Comparison of ENCODE assay signal across 17 cellular contexts in the genomic region with DNA sequence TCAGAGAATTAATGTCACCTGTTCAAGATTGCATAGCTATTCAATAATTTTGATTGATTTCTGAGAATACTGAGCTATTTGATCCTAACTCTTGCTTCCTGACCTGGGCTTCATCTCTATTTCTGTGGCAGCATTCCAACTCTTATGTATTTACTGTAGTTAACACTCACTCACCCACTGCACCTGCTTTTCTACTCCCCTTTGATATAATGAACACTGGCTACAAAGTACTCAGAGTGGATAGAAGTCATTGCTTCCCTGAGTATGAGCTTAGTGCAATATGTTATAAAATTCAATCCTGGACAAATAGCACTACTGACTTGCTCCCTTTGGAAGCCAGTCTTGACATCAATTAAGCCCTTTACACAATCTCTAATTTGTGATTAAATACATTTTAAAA.
"Had no signal": no experiment of that assay in that cellular context is flagged by ENCODE, and none has a peak within 500 bp of the region (broad histone marks: within the 10 kb centered on the region; RNA-seq: fewer than 3 reads in every experiment).

No MANE protein-coding gene starts in this region.

- H3K9me3 ChIP-seq: body of pancreas, esophagus muscularis mucosa, sigmoid colon, testis had no signal

- ATAC-seq: body of pancreas; stimulated activated naive CD8-positive, alpha-beta T cell treated with anti-CD3 and anti-CD28 coated beads, Interleukin-15, amount 100 ng/mL, for 72 hours had no signal

- H3K27me3 ChIP-seq: body of pancreas, esophagus muscularis mucosa, hepatocyte, neural progenitor cell, sigmoid colon, spleen, testis had no signal

- H3K4me3 ChIP-seq: body of pancreas, esophagus muscularis mucosa, hepatocyte, neural progenitor cell, sigmoid colon, spleen, testis had no signal

- H3K4me1 Mint-ChIP-seq: activated naive CD8-positive, alpha-beta T cell treated with anti-CD3 and anti-CD28 coated beads for 36 hours; naive B cell; stimulated activated naive CD8-positive, alpha-beta T cell treated with anti-CD3 and anti-CD28 coated beads, Interleukin-15, amount 100 ng/mL, for 72 hours had no signal

- H3K27ac Mint-ChIP-seq: activated naive CD8-positive, alpha-beta T cell treated with anti-CD3 and anti-CD28 coated beads for 36 hours; activated T-helper 1 cell treated with anti-CD3 and anti-CD28 coated beads, Interleukin-12 subunit alpha, Interleukin-12 subunit beta, Interleukin-2, Interleukin-4 antibody, amounts not matched to agents 30 ng/mL and 10 ng/mL and 1 ng/mL, durations not matched to agents 14 hours and 24 hours and 36 hours; neural progenitor cell had no signal

- H3K36me3 Mint-ChIP-seq: activated naive CD8-positive, alpha-beta T cell treated with anti-CD3 and anti-CD28 coated beads for 36 hours; naive B cell had no signal

- H3K36me3 ChIP-seq: esophagus muscularis mucosa, neural progenitor cell, sigmoid colon, spleen had no signal

- H3K27ac ChIP-seq: body of pancreas, esophagus muscularis mucosa, hepatocyte, neural progenitor cell, sigmoid colon, spleen, testis had no signal

- H3K9me3 Mint-ChIP-seq: activated naive CD8-positive, alpha-beta T cell treated with anti-CD3 and anti-CD28 coated beads for 36 hours; activated T-helper 1 cell treated with anti-CD3 and anti-CD28 coated beads, Interleukin-12 subunit alpha, Interleukin-12 subunit beta, Interleukin-2, Interleukin-4 antibody, amounts not matched to agents 30 ng/mL and 10 ng/mL and 1 ng/mL, durations not matched to agents 14 hours and 24 hours and 36 hours; stimulated activated naive CD8-positive, alpha-beta T cell treated with anti-CD3 and anti-CD28 coated beads, Interleukin-15, amount 100 ng/mL, for 72 hours had no signal

- DNase-seq: activated CD4-positive, alpha-beta T cell treated with anti-CD3 and anti-CD28 coated beads, Interleukin-2, amount 50 U/mL, for 1 hour; activated CD8-positive, alpha-beta memory T cell treated with anti-CD3 and anti-CD28 coated beads for 24 hours; activated naive CD8-positive, alpha-beta T cell treated with anti-CD3 and anti-CD28 coated beads for 36 hours; amygdala; body of pancreas; caudate nucleus; islet precursor cell; midbrain; naive B cell; sigmoid colon; spleen; stimulated activated naive CD8-positive, alpha-beta T cell treated with anti-CD3 and anti-CD28 coated beads, Interleukin-15, amount 100 ng/mL, for 72 hours; testis had no signal

- H3K4me3 Mint-ChIP-seq: activated naive CD8-positive, alpha-beta T cell treated with anti-CD3 and anti-CD28 coated beads for 36 hours; activated T-helper 1 cell treated with anti-CD3 and anti-CD28 coated beads, Interleukin-12 subunit alpha, Interleukin-12 subunit beta, Interleukin-2, Interleukin-4 antibody, amounts not matched to agents 30 ng/mL and 10 ng/mL and 1 ng/mL, durations not matched to agents 14 hours and 24 hours and 36 hours; naive B cell; neural progenitor cell; stimulated activated naive CD8-positive, alpha-beta T cell treated with anti-CD3 and anti-CD28 coated beads, Interleukin-15, amount 100 ng/mL, for 72 hours had no signal

- H3K4me1 ChIP-seq: body of pancreas, esophagus muscularis mucosa, neural progenitor cell, sigmoid colon, spleen, testis had no signal
